1 cellular context compared by ENCODE assay signal in the genomic region with DNA sequence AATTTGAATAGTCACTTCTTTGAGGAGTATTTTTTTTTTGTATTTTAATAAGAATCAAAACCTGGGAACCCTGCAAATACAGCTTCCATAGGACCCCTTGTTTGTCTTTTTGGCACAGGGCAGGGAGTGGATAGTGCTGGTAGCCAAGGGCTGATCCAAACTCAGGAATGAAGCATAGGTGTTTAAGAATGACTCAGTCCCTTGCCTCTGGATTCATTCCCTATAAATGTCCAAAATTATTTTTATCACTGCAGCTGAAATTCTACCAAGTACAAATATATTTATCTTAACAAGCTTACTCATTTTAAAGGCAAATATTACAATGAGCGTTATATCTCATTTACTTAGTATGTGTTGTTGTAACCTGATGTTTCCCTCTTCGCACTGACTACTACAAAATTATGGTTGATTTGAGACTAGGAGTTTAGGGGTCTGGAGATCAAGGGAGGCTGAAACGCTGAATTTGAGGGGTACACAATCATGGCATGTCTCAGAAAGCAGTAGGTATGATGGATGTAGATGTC.
TF ChIP-seq lines count a peak whose summit lies in the region.

No MANE protein-coding gene starts in this region.

TF ChIP-seq in IMR-90, 13 proteins besides CTCF, POLR2A, EP300 and RAD21:
- no peak for TF ChIP-seq NFE2L2 (IDR thresholded peaks at IDR 0.05; ENCODE audit: low read depth, low read length)
- TF ChIP-seq MAZ (IDR thresholded peaks at IDR 0.05; ENCODE audit: borderline replicate concordance, low read depth, low read length): no peak
- TF ChIP-seq CHD1 (IDR thresholded peaks at IDR 0.05; ENCODE audit: low read depth, low read length): no peak
- TF ChIP-seq SMC3 (IDR thresholded peaks at IDR 0.05; ENCODE audit: low read depth, low read length): no peak
- TF ChIP-seq BHLHE40 (IDR thresholded peaks at IDR 0.05; ENCODE audit: low read depth, low read length): no peak
- no peak for TF ChIP-seq CEBPB (IDR thresholded peaks at IDR 0.05; ENCODE audit: low read depth, low read length)
- TF ChIP-seq USF2 (IDR thresholded peaks at IDR 0.05; ENCODE audit: low read depth, low read length): no peak
- no peak for TF ChIP-seq MAFK (IDR thresholded peaks at IDR 0.05; ENCODE audit: low read depth, low read length)
